Comparison of ENCODE assay signal across 8 cellular contexts in genomic region chr1:154607084-154607747, GRCh38. TPM values are rescaled to one million over a fixed set of nuclear protein-coding genes. Genes with fewer than 3 reads are reported as not detected.
A peak's percentile ranks its signal among the peaks of the same experiment; 100 is the strongest.
DNase-seq lines count a peak whose midpoint lies in the region; ATAC-seq and TF ChIP-seq lines count a peak whose summit lies in the region.

No MANE protein-coding gene starts in this region.

- H3K23me2 ChIP-seq in H9 (ENCODE audit: insufficient read length, low read depth, low read length, poor library complexity, severe bottlenecking) = peaks cover 12% of the 10 kb centered on the region

- BruUV-seq in mammary epithelial cell (replicated peaks; lab: Mats Ljungman, UMichigan) = TSS peak; percentile 55

- H3K27me3 ChIP-seq in CD8-positive, alpha-beta T cell (ENCODE audit: insufficient read depth, low read length) = no peaks in the 10 kb centered on the region
- H3K27me3 ChIP-seq in H9 (ENCODE audit: insufficient read depth, low read length) (no peaks in the 10 kb centered on the region), NT2/D1 (ENCODE audit: insufficient read depth, insufficient read length) (no peaks in the 10 kb centered on the region), mammary epithelial cell (ENCODE audit: insufficient read depth, low read length) (no peaks in the 10 kb centered on the region), stomach (no peaks in the 10 kb centered on the region)

- no peak overlapping the region for H3T11ph ChIP-seq in H9 (ENCODE audit: low read length)

- CTCF ChIA-PET in CD8-positive, alpha-beta T cell (lab: Charles Lee) = interaction anchor here (1.0 to 4.4 kb wide), 2 partner anchors 20 to 47 kb away, joined by 5 to 17 read pairs; no protein-coding TSS in a partner anchor
- CTCF ChIA-PET in mammary epithelial cell (lab: Charles Lee; ENCODE audit: low non-redundant PET) = no interaction called here

- H3K4me2 ChIP-seq in H9 (ENCODE audit: insufficient read depth, insufficient read length, low read length) (peak overlapping the region; percentile 98), mammary epithelial cell (ENCODE audit: insufficient read depth, low read depth, low read length) (peak overlapping the region; percentile 88)

- peaks cover 77% of the 10 kb centered on the region for H3K4me1 Mint-ChIP-seq in CD8-positive, alpha-beta T cell (ENCODE audit: low read depth)
- H3K4me1 Mint-ChIP-seq in H9 = peaks cover 66 to 67% of the 10 kb centered on the region in 2 experiments

- peak overlapping the region; percentile 89 for H3K4me3 ChIP-seq in CD8-positive, alpha-beta T cell (ENCODE audit: low read depth, low read length)
- H3K4me3 ChIP-seq in NT2/D1 (ENCODE audit: insufficient read length, low read depth) (peak overlapping the region; percentile 86), mammary epithelial cell (replicated peaks in 1 of 3; ENCODE audit: insufficient read depth in 1 of 3, low read depth in 2 of 3, low read length in 3 of 3) (peak overlapping the region; percentile 58 to 68 (median 68)), stomach (peak overlapping the region; percentile 70 to 97 (median 86))

- ATAC-seq in CD8-positive, alpha-beta T cell = peak; percentile 2
- ATAC-seq in GM18907 (IDR thresholded peaks at IDR 0.05; ENCODE audit: unreplicated experiment) = no peak
- no peak for ATAC-seq in GM21737 (IDR thresholded peaks at IDR 0.05; ENCODE audit: unreplicated experiment)

- TF ChIP-seq CTCF in CD8-positive, alpha-beta T cell (IDR thresholded peaks at IDR 0.05) = no peak
- TF ChIP-seq CTCF in H9 (conservative IDR thresholded peaks at IDR 0.05) = no peak
- no peak for TF ChIP-seq CTCF in mammary epithelial cell (conservative IDR thresholded peaks at IDR 0.05 in 1 of 2, IDR thresholded peaks at IDR 0.05 in 1 of 2; ENCODE audit: extremely low read depth in 1 of 2, insufficient read depth in 1 of 2, low read depth in 1 of 2, low read length in 2 of 2)
- no peak for TF ChIP-seq CTCF in stomach (IDR thresholded peaks at IDR 0.05)

- H3K9ac ChIP-seq in H9 (ENCODE audit: extremely low read depth, insufficient read length, low read length) = peak overlapping the region; percentile 98
- H3K9ac ChIP-seq in NT2/D1 (ENCODE audit: insufficient read length, low read depth) = peak overlapping the region; percentile 92
- peak overlapping the region; percentile 87 for H3K9ac ChIP-seq in mammary epithelial cell (ENCODE audit: insufficient read depth, low read length)

- H3K14ac ChIP-seq in H9 (ENCODE audit: insufficient read depth, low read length) = peak overlapping the region; percentile 96

- peak overlapping the region; percentile 92 for H3K27ac ChIP-seq in CD8-positive, alpha-beta T cell (ENCODE audit: low read depth, low read length)
- H3K27ac ChIP-seq in H9 (ENCODE audit: insufficient read length, low read depth, low read length) (peak overlapping the region; percentile 92), mammary epithelial cell (ENCODE audit: insufficient read depth, low read depth, low read length) (peak overlapping the region; percentile 80), stomach (peak overlapping the region; percentile 97 to 99 (median 99))

- H3K23ac ChIP-seq in H9 (ENCODE audit: insufficient read length, low read depth, low read length) = peak overlapping the region; percentile 95

- H2AFZ ChIP-seq in H9 (ENCODE audit: low read length) = no peak overlapping the region
- H2AFZ ChIP-seq in mammary epithelial cell (ENCODE audit: low read depth, low read length) = peak overlapping the region; percentile 75

- H2BK20ac ChIP-seq in H9 (ENCODE audit: low read depth, low read length, poor library complexity, severe bottlenecking) = no peak overlapping the region

- no peak overlapping the region for H4K8ac ChIP-seq in H9 (replicated peaks; ENCODE audit: insufficient read length, low read depth, low read length)

- peaks cover 65% of the 10 kb centered on the region for H3K4me1 ChIP-seq in CD8-positive, alpha-beta T cell (ENCODE audit: insufficient read depth, low read length)
- peaks cover 7% of the 10 kb centered on the region; the same call in 1 of the 2 replicates for H3K4me1 ChIP-seq in H9 (ENCODE audit: insufficient read depth, low read length)
- H3K4me1 ChIP-seq in NT2/D1 (ENCODE audit: insufficient read depth, insufficient read length) = peaks cover 7% of the 10 kb centered on the region
- peaks cover 17% of the 10 kb centered on the region for H3K4me1 ChIP-seq in mammary epithelial cell (ENCODE audit: insufficient read depth, low read length)
- peaks cover 16 to 71% (median 52%) of the 10 kb centered on the region in 4 donors for H3K4me1 ChIP-seq in stomach

- no peaks in the 10 kb centered on the region for H3K9me3 Mint-ChIP-seq in CD8-positive, alpha-beta T cell
- H3K9me3 Mint-ChIP-seq in H9 = no peaks in the 10 kb centered on the region

- no peak overlapping the region for H4K91ac ChIP-seq in H9 (ENCODE audit: insufficient read length, low read depth, low read length)

- no peak overlapping the region for H3K4ac ChIP-seq in H9 (ENCODE audit: low read depth, low read length)

- no peak overlapping the region for H2BK120ac ChIP-seq in H9 (ENCODE audit: low read depth, low read length, poor library complexity, severe bottlenecking)

- peaks cover 10% of the 10 kb centered on the region for H3K79me1 ChIP-seq in H9 (ENCODE audit: insufficient read depth, low read depth, low read length, poor library complexity, severe bottlenecking)

- H3K36me3 ChIP-seq in CD8-positive, alpha-beta T cell (ENCODE audit: insufficient read depth, low read length) = peaks cover 21% of the 10 kb centered on the region
- H3K36me3 ChIP-seq in NT2/D1 (ENCODE audit: insufficient read depth, insufficient read length, low read length) (peaks cover 36% of the 10 kb centered on the region), mammary epithelial cell (ENCODE audit: insufficient read depth, low read length) (no peaks in the 10 kb centered on the region), stomach (peaks cover 4 to 9% (median 6%) of the 10 kb centered on the region in 4 donors)

- dilution Hi-C loops in mammary epithelial cell (cut with HindIII; ENCODE audit: low sequenced_read_pairs) = no loop called here

- peak overlapping the region; percentile 98 for H3K27ac Mint-ChIP-seq in CD8-positive, alpha-beta T cell
- H3K27ac Mint-ChIP-seq in H9 = peak overlapping the region; percentile 95 to 100 (median 97)

- peak overlapping the region; percentile 96 for H4K5ac ChIP-seq in H9 (ENCODE audit: insufficient read length, low read depth, low read length)

- H2BK5ac ChIP-seq in H9 (ENCODE audit: insufficient read length, low read length) = peak overlapping the region; percentile 95

- peak overlapping the region; percentile 93 for H3K18ac ChIP-seq in H9 (ENCODE audit: insufficient read length, low read depth, low read length)

- H3K79me2 ChIP-seq in H9 (ENCODE audit: insufficient read depth, low read length) = peaks cover 44% of the 10 kb centered on the region; the same call in 1 of the 2 replicates
- H3K79me2 ChIP-seq in mammary epithelial cell (ENCODE audit: insufficient read depth, low read length) = peaks cover 94% of the 10 kb centered on the region

- POLR2A ChIA-PET in CD8-positive, alpha-beta T cell (lab: Charles Lee) = interaction anchor here (0.8 to 2.3 kb wide), 4 partner anchors 12 to 184 kb away, joined by 3 to 5 read pairs (median 3); no protein-coding TSS in a partner anchor

- no CpG with 5 or more reads among the region's 15 CpGs for WGBS in H9 (ENCODE audit: extremely low coverage, insufficient read length, low lambda C conversion rate)
- 7% methylated on average over 10 of the region's 15 CpGs for WGBS in mammary epithelial cell (ENCODE audit: low coverage, missing lambda C conversion rate)
- 3 to 4% (median 3%) methylated on average over 15 of the region's 15 CpGs for WGBS in stomach, 5 donors

- peak overlapping the region; percentile 98 for H3K4me3 Mint-ChIP-seq in CD8-positive, alpha-beta T cell
- peak overlapping the region; percentile 83 to 98 for H3K4me3 Mint-ChIP-seq in H9

- no peak for TF ChIP-seq EP300 in stomach (IDR thresholded peaks at IDR 0.05)

- H3K56ac ChIP-seq in H9 (ENCODE audit: insufficient read length, low read depth, low read length) = peak overlapping the region; percentile 90

- peaks cover 44% of the 10 kb centered on the region for H3K36me3 Mint-ChIP-seq in CD8-positive, alpha-beta T cell
- peaks cover 15 to 20% (median 18%) of the 10 kb centered on the region in 3 experiments for H3K36me3 Mint-ChIP-seq in H9 (ENCODE audit: insufficient read depth in 1 of 3, low read depth in 3 of 3)

- peak in 3 of 7 experiments; percentile 11 to 43 (median 16) for DNase-seq in CD8-positive, alpha-beta T cell
- DNase-seq in H9 (no peak), NT2/D1 (ENCODE audit: low read depth, low spot score) (no peak), mammary epithelial cell (peak; percentile 43), kidney tubule cell (ENCODE audit: low spot score) (peak; percentile 54), stomach (no peak)

- in situ Hi-C loops in mammary epithelial cell (cut with MboI; ENCODE audit: low sequenced_read_pairs in 2 of 2) = no loop called here

- no peaks in the 10 kb centered on the region for H3K27me3 Mint-ChIP-seq in CD8-positive, alpha-beta T cell (ENCODE audit: low read depth)
- H3K27me3 Mint-ChIP-seq in H9 (ENCODE audit: low read depth) = no peaks in the 10 kb centered on the region; the same call in 1 of the 2 replicates

- no peak overlapping the region for H2AK5ac ChIP-seq in H9 (ENCODE audit: insufficient read length, low read length)

- H2BK15ac ChIP-seq in H9 (ENCODE audit: low read depth, low read length) = no peak overlapping the region

- intact Hi-C loops in CD8-positive, alpha-beta T cell (cut with DNase I, micrococcal nuclease) = loop anchor here (5.0 to 10.0 kb wide), 5 partner anchors 280 to 1675 kb away; partner anchors contain the start of genes ADAM15 (in 2 of the 2), ATP8B2 (in 1 of the 2), CLK2 (in 1 of the 2) and GON4L (in 1 of the 2)
- intact Hi-C loops in mammary epithelial cell (cut with micrococcal nuclease) (no loop called here), stomach (cut with DNase I; ENCODE audit: low total_unique reads) (no loop called here)

- no peak overlapping the region for H2BK12ac ChIP-seq in H9 (ENCODE audit: insufficient read length, low read depth, low read length)

- TF ChIP-seq POLR2A in stomach (IDR thresholded peaks at IDR 0.05) = no peak

- H4K20me1 ChIP-seq in H9 (ENCODE audit: control insufficient read depth, insufficient read depth, insufficient read length) (peaks cover 2% of the 10 kb centered on the region), mammary epithelial cell (ENCODE audit: insufficient read depth, low read length) (no peaks in the 10 kb centered on the region)

- no peaks in the 10 kb centered on the region for H3K9me3 ChIP-seq in CD8-positive, alpha-beta T cell (ENCODE audit: low read length)
- H3K9me3 ChIP-seq in H9 (ENCODE audit: control insufficient read depth, low read depth, low read length) (no peaks in the 10 kb centered on the region), NT2/D1 (ENCODE audit: insufficient read depth, low read length) (no peaks in the 10 kb centered on the region), mammary epithelial cell (replicated peaks; ENCODE audit: insufficient read depth, low read length) (no peaks in the 10 kb centered on the region), stomach (no peaks in the 10 kb centered on the region)

RNA-seq across cellular contexts. Expression of gene ADAR, which starts 0.8 kb away (rescaled TPM):
- 100 to 1,000 TPM; 221 to 238 TPM for total RNA-seq in CD8-positive, alpha-beta T cell
- total RNA-seq in H9 (2021) = 228 and 236 TPM in 2 replicates
- 100 to 1,000 TPM in 1 of 2 donors, 10 to 100 TPM in 1; 89.7 to 125 TPM for total RNA-seq in mammary epithelial cell
- polyA plus RNA-seq in mammary epithelial cell = 83.3 TPM
- polyA minus RNA-seq in mammary epithelial cell = 167 TPM
- 100 to 1,000 TPM in 3 of 5 donors, 10 to 100 TPM in 2; 35.6 to 173 (median 110) TPM for total RNA-seq in stomach
- 10 to 100 TPM; 23.6 to 31.3 (median 26.8) TPM for polyA plus RNA-seq in stomach

RNA-seq across cellular contexts. Expression of gene CHRNB2, which starts 39.6 kb away (rescaled TPM):
- not detected for total RNA-seq in CD8-positive, alpha-beta T cell
- total RNA-seq in H9 (2021) (1.8 and 1.9 TPM in 2 replicates), mammary epithelial cell (under 1 TPM; 0.17 to 0.19 TPM), stomach (under 1 TPM in 2 of 5 donors, not detected in 3; under 0.01 to 0.37 TPM)
- polyA plus RNA-seq in mammary epithelial cell (0.17 TPM), stomach (under 1 TPM in 2 of 3 donors, not detected in 1; 0.12 to 0.38 TPM)
- 1.7 TPM for polyA minus RNA-seq in mammary epithelial cell

RNA-seq across cellular contexts. Expression of gene UBE2Q1, which starts 48.8 kb away (rescaled TPM):
- 10 to 100 TPM; 77.5 to 77.7 TPM for total RNA-seq in CD8-positive, alpha-beta T cell
- total RNA-seq in H9 (2021) = 105 and 108 TPM in 2 replicates
- total RNA-seq in mammary epithelial cell = 10 to 100 TPM; 31.2 to 80.1 TPM
- 13.1 TPM for polyA plus RNA-seq in mammary epithelial cell
- 6.3 TPM for polyA minus RNA-seq in mammary epithelial cell
- 100 to 1,000 TPM in 1 of 5 donors, 10 to 100 TPM in 4; 20.4 to 137 (median 24.2) TPM for total RNA-seq in stomach
- 10 to 100 TPM; 25.0 to 32.8 (median 31.9) TPM for polyA plus RNA-seq in stomach

Comparison
In these comparisons a context has a peak if more than half of its experiments do, and no peak if none do; other contexts are left out.
1. DNase-seq: peak in mammary epithelial cell (single experiment) and kidney tubule cell (single experiment); none in H9 (single experiment), NT2/D1 (single experiment) and stomach (single experiment).
2. intact Hi-C loops: an anchor here in CD8-positive, alpha-beta T cell (5.0 to 10.0 kb wide); none called in mammary epithelial cell and stomach.
3. Peak in every context shown above with its lines, with median percentiles within 50 percentile points of each other: H3K27ac ChIP-seq, H3K4me3 ChIP-seq and H3K9ac ChIP-seq.